ENCODE assay signal across 8 cellular contexts in the genomic region with DNA sequence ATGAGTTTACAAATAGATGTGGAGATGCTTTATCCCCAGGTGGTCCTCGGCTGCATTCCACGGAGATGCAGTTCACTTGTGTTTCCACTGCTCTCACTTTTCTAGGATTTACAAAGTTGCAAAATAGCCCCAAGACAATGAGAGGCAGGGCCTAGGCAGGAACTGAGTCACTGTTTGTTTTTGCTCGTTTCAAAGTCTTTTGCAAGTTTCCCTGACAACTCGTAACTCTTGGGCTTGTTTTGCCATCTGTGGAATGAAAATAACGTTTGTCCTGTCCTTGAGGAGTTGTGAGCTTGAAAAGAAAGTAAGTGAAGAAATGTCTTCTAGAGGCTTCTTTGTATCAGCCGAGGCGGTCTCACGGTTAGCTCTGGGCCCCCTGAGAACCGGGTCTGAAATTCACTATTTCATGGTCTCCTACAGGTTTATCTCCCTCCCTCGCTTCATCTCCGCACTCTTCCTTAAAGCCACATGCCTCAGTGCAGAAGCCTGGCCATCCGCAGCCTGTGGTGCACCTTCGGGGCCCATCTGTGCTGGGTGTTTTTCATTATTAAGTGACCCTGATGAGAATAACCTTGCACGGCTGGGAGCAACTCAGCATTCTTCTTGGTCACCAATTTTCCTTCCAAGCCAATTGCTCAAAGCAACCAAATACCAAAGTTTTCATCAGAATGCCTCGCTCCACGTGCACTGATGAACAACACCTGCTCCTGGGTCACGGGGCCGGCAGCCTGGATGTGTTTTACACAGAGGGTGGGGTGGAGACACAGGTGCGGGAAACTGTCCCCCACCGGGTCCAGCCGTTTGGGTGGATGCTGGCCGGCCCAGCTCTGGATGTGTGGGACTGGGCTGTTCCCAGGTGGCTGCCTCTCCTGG.
DNase-seq lines count a peak whose midpoint lies in the region; ATAC-seq, FAIRE-seq and TF ChIP-seq lines count a peak whose summit lies in the region.
"Not testable (repeated sequence)": the region's sequence is repeated elsewhere in the genome, so short reads cannot be mapped to it uniquely, and the experiment has no call there.

No MANE protein-coding gene starts in this region.

- H3K27me3 ChIP-seq in breast epithelium; HepG2 (ENCODE audit: control insufficient read depth in 1 of 2, insufficient read depth in 2 of 2, low read length in 2 of 2); vagina: not testable (repeated sequence)

- FAIRE-seq in HepG2 (lab: Jason Lieb, UNC) = peak; percentile 79

- H3K79me2 ChIP-seq in HepG2 (ENCODE audit: insufficient read depth, low read length) = not testable (repeated sequence)

- ATAC-seq in activated CD4-positive, CD25-positive, alpha-beta regulatory T cell treated with anti-CD3 and anti-CD28 coated beads, Interleukin-2, amount 50 U/mL, for 24 hours = peak; percentile 49 to 51
- peak; percentile 59 for ATAC-seq in HepG2

- not testable (repeated sequence) for H4K20me1 ChIP-seq in HepG2 (ENCODE audit: insufficient read depth, low read length)

- not testable (repeated sequence) for TF ChIP-seq RAD21 in HepG2 (CRISPR knock-in tag; IDR thresholded peaks at IDR 0.05)

- TF ChIP-seq POLR2A in breast epithelium (IDR thresholded peaks at IDR 0.05); HepG2 (IDR thresholded peaks at IDR 0.05; ENCODE audit: insufficient read depth in 1 of 2, low read depth in 2 of 2, low read length in 2 of 2); vagina (IDR thresholded peaks at IDR 0.05): not testable (repeated sequence)

- not testable (repeated sequence) for H3K9me3 ChIP-seq in breast epithelium; HepG2 (ENCODE audit: low read length); vagina

- intact Hi-C loops in breast epithelium (cut with DNase I; ENCODE audit: low total_unique reads); HepG2 (cut with micrococcal nuclease; ENCODE audit: unreplicated experiment); vagina (cut with DNase I): not testable (repeated sequence)

- peak in 1 of 3 donors; percentile 22 for TF ChIP-seq CTCF in breast epithelium (IDR thresholded peaks at IDR 0.05)
- not testable (repeated sequence) for TF ChIP-seq CTCF in fibroblast of pulmonary artery (IDR thresholded peaks at IDR 0.05; ENCODE audit: low read length, missing control alignments); HepG2 (CRISPR knock-in tag; IDR thresholded peaks at IDR 0.05)
- TF ChIP-seq CTCF in vagina (IDR thresholded peaks at IDR 0.05) = peak in 1 of 3 experiments; percentile 19

- H3K27ac ChIP-seq in breast epithelium = peak overlapping the region; percentile 84 to 94
- H3K27ac ChIP-seq in HepG2 (ENCODE audit: extremely low read length, insufficient read depth, low read length) = peak overlapping the region; percentile 58
- H3K27ac ChIP-seq in vagina = peak overlapping the region; percentile 84

- peak overlapping the region; percentile 63 for H3K4me2 ChIP-seq in HepG2 (ENCODE audit: low read depth, low read length)

- peak; percentile 76 to 79 for TF ChIP-seq EP300 in HepG2 (IDR thresholded peaks at IDR 0.05; ENCODE audit: low read depth in 2 of 2, low read length in 2 of 2)
- peak; percentile 93 for TF ChIP-seq EP300 in HepG2 (CRISPR knock-in tag; IDR thresholded peaks at IDR 0.05; ENCODE audit: borderline replicate concordance)

- BruUV-seq in HepG2 (replicated peaks; lab: Mats Ljungman, UMichigan) = not testable (repeated sequence)

- H2AFZ ChIP-seq in HepG2 (ENCODE audit: low read length) = not testable (repeated sequence)

- POLR2A ChIA-PET in HepG2 (lab: Yijun Ruan, JAX) = not testable (repeated sequence)

- CTCF ChIA-PET in HepG2 (lab: Yijun Ruan, JAX; ENCODE audit: low intra/inter-chr PET ratio, low total read pairs) = not testable (repeated sequence)

- peak; percentile 89 for DNase-seq in GF-D8 (lab: John Stamatoyannopoulos, UW)
- DNase-seq in NAMALWA (ENCODE audit: low spot score) = peak; percentile 9
- DNase-seq in breast epithelium (ENCODE audit: low spot score in 2 of 2) = peak in 1 of 2 donors; percentile 50
- DNase-seq in fibroblast of pulmonary artery (ENCODE audit: low read depth) = peak; percentile 99
- DNase-seq in HepG2 (ENCODE audit: low spot score) = peak; percentile 89
- peak; percentile 25 for DNase-seq in pons (ENCODE audit: low spot score)
- DNase-seq in vagina (ENCODE audit: extremely low spot score in 2 of 2) = not testable (repeated sequence)

- H3K36me3 ChIP-seq in breast epithelium; HepG2 (replicated peaks in 1 of 2; ENCODE audit: control insufficient read depth in 1 of 2, insufficient read depth in 2 of 2, low read length in 2 of 2); vagina: not testable (repeated sequence)

- peak overlapping the region; percentile 39 for H3K9ac ChIP-seq in HepG2 (ENCODE audit: insufficient read depth, low read depth, low read length)

- not testable (repeated sequence) for H3K4me1 ChIP-seq in breast epithelium
- H3K4me1 ChIP-seq in HepG2 (ENCODE audit: insufficient read depth, low read length) = peaks cover 59% of the 10 kb centered on the region
- H3K4me1 ChIP-seq in vagina = peaks cover 25% of the 10 kb centered on the region

- H3K4me3 ChIP-seq in breast epithelium = peak overlapping the region in 1 of 3 donors; percentile 32
- H3K4me3 ChIP-seq in fibroblast of pulmonary artery (replicated peaks; ENCODE audit: low read depth, low read length); vagina: not testable (repeated sequence)
- 0 out of 6 replicates have a peak overlapping the region, but pooled peaks of 1 of the 3 experiments have one; percentile 17 for H3K4me3 ChIP-seq in HepG2 (replicated peaks in 1 of 3; ENCODE audit: insufficient read depth in 1 of 3, low read depth in 2 of 3, low read length in 3 of 3)

- in situ Hi-C loops in HepG2 (cut with HindIII; ENCODE audit: extremely low pct_ligation_motif_present, low pct_unique_long_range_greater_than_20kb) = not testable (repeated sequence)

- WGBS in HepG2 (ENCODE audit: low lambda C conversion rate) = 20% methylated on average over 22 of the region's 22 CpGs

TF ChIP-seq in HepG2, 621 proteins besides CTCF, POLR2A, EP300 and RAD21 (continues in another document):
- TF ChIP-seq ZFY (CRISPR knock-in tag; IDR thresholded peaks at IDR 0.05) (peak; percentile 37; the same call in 1 of the 2 replicates), ZSCAN9 (CRISPR knock-in tag; IDR thresholded peaks at IDR 0.05; ENCODE audit: borderline replicate concordance) (peak; percentile 61; the same call in 1 of the 2 replicates), KDM1A (CRISPR knock-in tag; IDR thresholded peaks at IDR 0.05) (peak; percentile 86; the same call in 1 of the 2 replicates), FOXA1 (CRISPR knock-in tag; IDR thresholded peaks at IDR 0.05) (peak; percentile 89), MEF2D (CRISPR knock-in tag; IDR thresholded peaks at IDR 0.05) (0 out of 2 replicates have a peak, but pooled peaks have one; percentile 41), ZNF292 (CRISPR knock-in tag; IDR thresholded peaks at IDR 0.05; ENCODE audit: borderline replicate concordance, low read depth) (peak; percentile 35; the same call in 1 of the 2 replicates)
- TF ChIP-seq, protein P1, sequence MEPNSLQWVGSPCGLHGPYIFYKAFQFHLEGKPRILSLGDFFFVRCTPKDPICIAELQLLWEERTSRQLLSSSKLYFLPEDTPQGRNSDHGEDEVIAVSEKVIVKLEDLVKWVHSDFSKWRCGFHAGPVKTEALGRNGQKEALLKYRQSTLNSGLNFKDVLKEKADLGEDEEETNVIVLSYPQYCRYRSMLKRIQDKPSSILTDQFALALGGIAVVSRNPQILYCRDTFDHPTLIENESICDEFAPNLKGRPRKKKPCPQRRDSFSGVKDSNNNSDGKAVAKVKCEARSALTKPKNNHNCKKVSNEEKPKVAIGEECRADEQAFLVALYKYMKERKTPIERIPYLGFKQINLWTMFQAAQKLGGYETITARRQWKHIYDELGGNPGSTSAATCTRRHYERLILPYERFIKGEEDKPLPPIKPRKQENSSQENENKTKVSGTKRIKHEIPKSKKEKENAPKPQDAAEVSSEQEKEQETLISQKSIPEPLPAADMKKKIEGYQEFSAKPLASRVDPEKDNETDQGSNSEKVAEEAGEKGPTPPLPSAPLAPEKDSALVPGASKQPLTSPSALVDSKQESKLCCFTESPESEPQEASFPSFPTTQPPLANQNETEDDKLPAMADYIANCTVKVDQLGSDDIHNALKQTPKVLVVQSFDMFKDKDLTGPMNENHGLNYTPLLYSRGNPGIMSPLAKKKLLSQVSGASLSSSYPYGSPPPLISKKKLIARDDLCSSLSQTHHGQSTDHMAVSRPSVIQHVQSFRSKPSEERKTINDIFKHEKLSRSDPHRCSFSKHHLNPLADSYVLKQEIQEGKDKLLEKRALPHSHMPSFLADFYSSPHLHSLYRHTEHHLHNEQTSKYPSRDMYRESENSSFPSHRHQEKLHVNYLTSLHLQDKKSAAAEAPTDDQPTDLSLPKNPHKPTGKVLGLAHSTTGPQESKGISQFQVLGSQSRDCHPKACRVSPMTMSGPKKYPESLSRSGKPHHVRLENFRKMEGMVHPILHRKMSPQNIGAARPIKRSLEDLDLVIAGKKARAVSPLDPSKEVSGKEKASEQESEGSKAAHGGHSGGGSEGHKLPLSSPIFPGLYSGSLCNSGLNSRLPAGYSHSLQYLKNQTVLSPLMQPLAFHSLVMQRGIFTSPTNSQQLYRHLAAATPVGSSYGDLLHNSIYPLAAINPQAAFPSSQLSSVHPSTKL (CRISPR knock-in tag; IDR thresholded peaks at IDR 0.05) = peak; percentile 99
- not testable (repeated sequence) for TF ChIP-seq FOXA1 (IDR thresholded peaks at IDR 0.05)
